2 cellular contexts compared by ENCODE assay signal in the genomic region with DNA sequence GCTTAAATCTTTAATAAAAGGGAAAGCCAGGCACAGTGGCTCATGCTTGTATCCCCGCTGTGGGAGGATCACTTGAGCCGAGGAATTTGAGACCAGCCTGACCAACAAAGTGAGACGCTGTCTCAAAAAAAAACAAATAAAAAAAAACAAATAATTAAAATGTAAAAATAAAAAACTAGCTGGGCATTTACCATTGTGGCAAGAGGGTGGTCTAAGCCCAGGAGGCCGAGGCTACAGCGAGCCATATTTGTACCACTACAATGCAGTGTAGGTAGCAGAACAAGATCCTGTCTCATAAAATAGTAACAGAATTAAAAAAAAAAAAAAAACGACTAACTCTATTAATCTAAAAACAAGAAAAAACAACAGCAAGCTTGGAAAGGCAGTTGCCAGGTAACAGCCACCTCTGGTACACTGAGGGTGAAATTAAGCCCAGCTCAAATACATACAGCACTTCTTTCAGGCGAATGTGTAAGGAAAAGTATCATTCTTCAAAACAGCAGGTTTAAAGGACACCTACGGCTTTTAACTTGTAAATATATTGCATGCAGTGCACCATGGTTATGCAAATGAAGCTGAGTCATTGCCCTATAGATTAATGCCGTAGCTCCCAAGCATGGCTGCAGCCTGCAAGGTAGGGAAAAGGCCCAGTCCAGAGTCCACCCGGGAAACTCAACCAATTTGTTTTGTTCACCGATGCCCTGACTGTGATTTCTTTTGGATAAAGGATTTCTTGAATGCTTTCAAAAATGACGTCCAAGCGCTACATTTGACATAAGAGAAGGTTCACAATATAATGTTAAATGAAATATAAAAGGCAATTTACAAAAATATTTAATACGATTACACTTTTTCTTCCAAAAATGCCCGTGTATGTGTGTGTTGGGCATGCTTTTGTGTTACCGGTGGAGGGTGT.
A peak's percentile ranks its signal among the peaks of the same experiment; 100 is the strongest.
TF ChIP-seq lines count a peak whose summit lies in the region.

No MANE protein-coding gene starts in this region.

TF ChIP-seq in HepG2, 621 proteins besides CTCF, POLR2A, EP300 and RAD21 (continues in another document):
- no peak for TF ChIP-seq SP1 (IDR thresholded peaks at IDR 0.05)
- no peak for TF ChIP-seq SP1 (CRISPR knock-in tag; IDR thresholded peaks at IDR 0.05)
- TF ChIP-seq SALL1 (CRISPR knock-in tag; IDR thresholded peaks at IDR 0.05): no peak
- no peak for TF ChIP-seq KAT7 (CRISPR knock-in tag; IDR thresholded peaks at IDR 0.05; ENCODE audit: borderline replicate concordance)
- TF ChIP-seq KDM6A (CRISPR knock-in tag; IDR thresholded peaks at IDR 0.05; ENCODE audit: low read depth): peak; percentile 22; the same call in 1 of the 2 replicates
- TF ChIP-seq ZNF678 (CRISPR knock-in tag; IDR thresholded peaks at IDR 0.05): no peak
- TF ChIP-seq, protein P1, sequence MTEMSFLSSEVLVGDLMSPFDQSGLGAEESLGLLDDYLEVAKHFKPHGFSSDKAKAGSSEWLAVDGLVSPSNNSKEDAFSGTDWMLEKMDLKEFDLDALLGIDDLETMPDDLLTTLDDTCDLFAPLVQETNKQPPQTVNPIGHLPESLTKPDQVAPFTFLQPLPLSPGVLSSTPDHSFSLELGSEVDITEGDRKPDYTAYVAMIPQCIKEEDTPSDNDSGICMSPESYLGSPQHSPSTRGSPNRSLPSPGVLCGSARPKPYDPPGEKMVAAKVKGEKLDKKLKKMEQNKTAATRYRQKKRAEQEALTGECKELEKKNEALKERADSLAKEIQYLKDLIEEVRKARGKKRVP (CRISPR knock-in tag; IDR thresholded peaks at IDR 0.05): peak in 1 of 2 experiments; percentile 59; a peak in 1 of 4 replicates
- TF ChIP-seq, protein P2, sequence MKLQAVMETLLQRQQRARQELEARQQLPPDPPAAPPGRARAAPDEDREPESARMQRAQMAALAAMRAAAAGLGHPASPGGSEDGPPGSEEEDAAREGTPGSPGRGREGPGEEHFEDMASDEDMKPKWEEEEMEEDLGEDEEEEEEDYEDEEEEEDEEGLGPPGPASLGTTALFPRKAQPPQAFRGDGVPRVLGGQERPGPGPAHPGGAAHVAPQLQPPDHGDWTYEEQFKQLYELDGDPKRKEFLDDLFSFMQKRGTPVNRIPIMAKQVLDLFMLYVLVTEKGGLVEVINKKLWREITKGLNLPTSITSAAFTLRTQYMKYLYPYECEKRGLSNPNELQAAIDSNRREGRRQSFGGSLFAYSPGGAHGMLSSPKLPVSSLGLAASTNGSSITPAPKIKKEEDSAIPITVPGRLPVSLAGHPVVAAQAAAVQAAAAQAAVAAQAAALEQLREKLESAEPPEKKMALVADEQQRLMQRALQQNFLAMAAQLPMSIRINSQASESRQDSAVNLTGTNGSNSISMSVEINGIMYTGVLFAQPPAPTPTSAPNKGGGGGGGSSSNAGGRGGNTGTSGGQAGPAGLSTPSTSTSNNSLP (IDR thresholded peaks at IDR 0.05; ENCODE audit: low read depth, low read length): peak; percentile 61; the same call in 1 of the 2 replicates
- no peak for TF ChIP-seq ZNF24 (IDR thresholded peaks at IDR 0.05)
- TF ChIP-seq, protein P3, sequence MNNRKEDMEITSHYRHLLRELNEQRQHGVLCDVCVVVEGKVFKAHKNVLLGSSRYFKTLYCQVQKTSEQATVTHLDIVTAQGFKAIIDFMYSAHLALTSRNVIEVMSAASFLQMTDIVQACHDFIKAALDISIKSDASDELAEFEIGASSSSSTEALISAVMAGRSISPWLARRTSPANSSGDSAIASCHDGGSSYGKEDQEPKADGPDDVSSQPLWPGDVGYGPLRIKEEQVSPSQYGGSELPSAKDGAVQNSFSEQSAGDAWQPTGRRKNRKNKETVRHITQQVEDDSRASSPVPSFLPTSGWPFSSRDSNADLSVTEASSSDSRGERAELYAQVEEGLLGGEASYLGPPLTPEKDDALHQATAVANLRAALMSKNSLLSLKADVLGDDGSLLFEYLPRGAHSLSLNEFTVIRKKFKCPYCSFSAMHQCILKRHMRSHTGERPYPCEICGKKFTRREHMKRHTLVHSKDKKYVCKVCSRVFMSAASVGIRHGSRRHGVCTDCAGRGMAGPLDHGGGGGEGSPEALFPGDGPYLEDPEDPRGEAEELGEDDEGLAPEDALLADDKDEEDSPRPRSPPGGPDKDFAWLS (CRISPR knock-in tag; IDR thresholded peaks at IDR 0.05; ENCODE audit: borderline replicate concordance): no peak
- TF ChIP-seq KLF16 (CRISPR knock-in tag; IDR thresholded peaks at IDR 0.05): 0 out of 4 replicates have a peak, but pooled peaks of 1 of the 2 experiments have one; percentile 29
- TF ChIP-seq, protein P4, sequence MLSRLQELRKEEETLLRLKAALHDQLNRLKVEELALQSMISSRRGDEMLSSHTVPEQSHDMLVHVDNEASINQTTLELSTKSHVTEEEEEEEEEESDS (CRISPR knock-in tag; IDR thresholded peaks at IDR 0.05; ENCODE audit: borderline replicate concordance): peak; percentile 99
- TF ChIP-seq, protein P5, sequence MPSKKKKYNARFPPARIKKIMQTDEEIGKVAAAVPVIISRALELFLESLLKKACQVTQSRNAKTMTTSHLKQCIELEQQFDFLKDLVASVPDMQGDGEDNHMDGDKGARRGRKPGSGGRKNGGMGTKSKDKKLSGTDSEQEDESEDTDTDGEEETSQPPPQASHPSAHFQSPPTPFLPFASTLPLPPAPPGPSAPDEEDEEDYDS (CRISPR knock-in tag; IDR thresholded peaks at IDR 0.05): peak; percentile 96
- no peak for TF ChIP-seq ZNF335 (CRISPR knock-in tag; IDR thresholded peaks at IDR 0.05)
- TF ChIP-seq FOXO1 (CRISPR knock-in tag; IDR thresholded peaks at IDR 0.05): no peak
- TF ChIP-seq, protein P6, sequence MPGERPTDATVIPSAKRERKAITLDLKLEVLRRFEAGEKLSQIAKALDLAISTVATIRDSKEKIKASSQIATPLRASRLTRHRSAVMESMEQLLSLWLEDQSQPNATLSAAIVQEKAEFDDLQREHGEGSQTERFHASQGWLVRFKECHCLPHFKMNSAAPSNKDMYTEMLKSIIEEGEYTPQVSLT (CRISPR knock-in tag; IDR thresholded peaks at IDR 0.05; ENCODE audit: borderline replicate concordance, low read depth): no peak
- peak; percentile 65 for TF ChIP-seq YY1 (IDR thresholded peaks at IDR 0.05; ENCODE audit: insufficient read depth, insufficient replicate concordance, low read depth, low read length)
- no peak for TF ChIP-seq ZNF44 (CRISPR knock-in tag; IDR thresholded peaks at IDR 0.05)
- TF ChIP-seq, protein P7, sequence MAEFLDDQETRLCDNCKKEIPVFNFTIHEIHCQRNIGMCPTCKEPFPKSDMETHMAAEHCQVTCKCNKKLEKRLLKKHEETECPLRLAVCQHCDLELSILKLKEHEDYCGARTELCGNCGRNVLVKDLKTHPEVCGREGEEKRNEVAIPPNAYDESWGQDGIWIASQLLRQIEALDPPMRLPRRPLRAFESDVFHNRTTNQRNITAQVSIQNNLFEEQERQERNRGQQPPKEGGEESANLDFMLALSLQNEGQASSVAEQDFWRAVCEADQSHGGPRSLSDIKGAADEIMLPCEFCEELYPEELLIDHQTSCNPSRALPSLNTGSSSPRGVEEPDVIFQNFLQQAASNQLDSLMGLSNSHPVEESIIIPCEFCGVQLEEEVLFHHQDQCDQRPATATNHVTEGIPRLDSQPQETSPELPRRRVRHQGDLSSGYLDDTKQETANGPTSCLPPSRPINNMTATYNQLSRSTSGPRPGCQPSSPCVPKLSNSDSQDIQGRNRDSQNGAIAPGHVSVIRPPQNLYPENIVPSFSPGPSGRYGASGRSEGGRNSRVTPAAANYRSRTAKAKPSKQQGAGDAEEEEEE (CRISPR knock-in tag; IDR thresholded peaks at IDR 0.05; ENCODE audit: borderline replicate concordance): no peak
- no peak for TF ChIP-seq POGZ (CRISPR knock-in tag; IDR thresholded peaks at IDR 0.05)
- no peak for TF ChIP-seq MATR3 (CRISPR knock-in tag; IDR thresholded peaks at IDR 0.05)
- TF ChIP-seq MIER2 (CRISPR knock-in tag; IDR thresholded peaks at IDR 0.05): no peak

TF ChIP-seq in PFSK-1, 5 proteins besides CTCF, POLR2A, EP300 and RAD21:
- TF ChIP-seq, protein P8, sequence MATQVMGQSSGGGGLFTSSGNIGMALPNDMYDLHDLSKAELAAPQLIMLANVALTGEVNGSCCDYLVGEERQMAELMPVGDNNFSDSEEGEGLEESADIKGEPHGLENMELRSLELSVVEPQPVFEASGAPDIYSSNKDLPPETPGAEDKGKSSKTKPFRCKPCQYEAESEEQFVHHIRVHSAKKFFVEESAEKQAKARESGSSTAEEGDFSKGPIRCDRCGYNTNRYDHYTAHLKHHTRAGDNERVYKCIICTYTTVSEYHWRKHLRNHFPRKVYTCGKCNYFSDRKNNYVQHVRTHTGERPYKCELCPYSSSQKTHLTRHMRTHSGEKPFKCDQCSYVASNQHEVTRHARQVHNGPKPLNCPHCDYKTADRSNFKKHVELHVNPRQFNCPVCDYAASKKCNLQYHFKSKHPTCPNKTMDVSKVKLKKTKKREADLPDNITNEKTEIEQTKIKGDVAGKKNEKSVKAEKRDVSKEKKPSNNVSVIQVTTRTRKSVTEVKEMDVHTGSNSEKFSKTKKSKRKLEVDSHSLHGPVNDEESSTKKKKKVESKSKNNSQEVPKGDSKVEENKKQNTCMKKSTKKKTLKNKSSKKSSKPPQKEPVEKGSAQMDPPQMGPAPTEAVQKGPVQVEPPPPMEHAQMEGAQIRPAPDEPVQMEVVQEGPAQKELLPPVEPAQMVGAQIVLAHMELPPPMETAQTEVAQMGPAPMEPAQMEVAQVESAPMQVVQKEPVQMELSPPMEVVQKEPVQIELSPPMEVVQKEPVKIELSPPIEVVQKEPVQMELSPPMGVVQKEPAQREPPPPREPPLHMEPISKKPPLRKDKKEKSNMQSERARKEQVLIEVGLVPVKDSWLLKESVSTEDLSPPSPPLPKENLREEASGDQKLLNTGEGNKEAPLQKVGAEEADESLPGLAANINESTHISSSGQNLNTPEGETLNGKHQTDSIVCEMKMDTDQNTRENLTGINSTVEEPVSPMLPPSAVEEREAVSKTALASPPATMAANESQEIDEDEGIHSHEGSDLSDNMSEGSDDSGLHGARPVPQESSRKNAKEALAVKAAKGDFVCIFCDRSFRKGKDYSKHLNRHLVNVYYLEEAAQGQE (IDR thresholded peaks at IDR 0.05; ENCODE audit: insufficient read depth in 1 of 2, low read depth in 2 of 2, low read length in 2 of 2): no peak
- TF ChIP-seq POLR2AphosphoS5 (IDR thresholded peaks at IDR 0.05; ENCODE audit: low read depth, low read length) (peak; percentile 99), TAF1 (IDR thresholded peaks at IDR 0.05; ENCODE audit: borderline replicate concordance, insufficient read depth, low read length) (no peak), SIN3A (IDR thresholded peaks at IDR 0.05; ENCODE audit: borderline replicate concordance, insufficient read depth, low read length) (peak; percentile 90; the same call in 1 of the 2 replicates), FOXP2 (optimal IDR thresholded peaks at IDR 0.05; ENCODE audit: borderline replicate concordance, extremely low read depth, extremely low read length, insufficient read depth) (no peak)
